In genomic region chr13:25192052-25192451, GRCh38 we compare ENCODE assay signal across 22 cellular contexts. TPM values are rescaled to one million over a fixed set of nuclear protein-coding genes. Genes with fewer than 3 reads are reported as not detected.
DNase-seq lines count a peak whose midpoint lies in the region; ATAC-seq and TF ChIP-seq lines count a peak whose summit lies in the region.
"Had no signal": no experiment of that assay in that cellular context is flagged by ENCODE, and none has a peak within 500 bp of the region (broad histone marks: within the 10 kb centered on the region; RNA-seq: fewer than 3 reads in every experiment).

No MANE protein-coding gene starts in this region.

- no peak for TF ChIP-seq CTCF in WERI-Rb-1 (IDR thresholded peaks at IDR 0.05; ENCODE audit: low read depth, low read length)
- no peak for TF ChIP-seq CTCF in dorsolateral prefrontal cortex (IDR thresholded peaks at IDR 0.05 in 54 of 56, conservative IDR thresholded peaks at IDR 0.05 in 2 of 56; ENCODE audit: low read depth in 1 of 56, partially characterized antibody in 56 of 56)

- H3K4me3 ChIP-seq in WERI-Rb-1 (ENCODE audit: low read depth, low read length) (no peak overlapping the region), dorsolateral prefrontal cortex (peak overlapping the region in 36 of 59 donors; percentile 1 to 45 (median 24))
- no peak overlapping the region for H3K4me3 ChIP-seq in effector memory CD4-positive, alpha-beta T cell (ENCODE audit: insufficient read depth, low read depth, low read length, poor library complexity, severe bottlenecking)

- peaks cover 19% of the 10 kb centered on the region for H3K9me3 ChIP-seq in WERI-Rb-1 (ENCODE audit: severe bottlenecking)
- no peaks in the 10 kb centered on the region for H3K9me3 ChIP-seq in effector memory CD4-positive, alpha-beta T cell (ENCODE audit: control insufficient read depth, low read length)
- H3K9me3 ChIP-seq: BE2C had no signal

- H3K27me3 ChIP-seq in WERI-Rb-1 (ENCODE audit: insufficient read depth, low read depth, severe bottlenecking), result no peaks in the 10 kb centered on the region
- H3K27me3 ChIP-seq in dorsolateral prefrontal cortex, result peaks cover 0 to 8% (median 0%) of the 10 kb centered on the region in 45 donors
- H3K27me3 ChIP-seq in effector memory CD4-positive, alpha-beta T cell (replicated peaks; ENCODE audit: control insufficient read depth, insufficient read depth, low read length, poor library complexity, severe bottlenecking), result peaks cover 9% of the 10 kb centered on the region

- intact Hi-C loops in dorsolateral prefrontal cortex (cut with DNase I), result loop anchor here (2.0 to 10.0 kb wide), 3 partner anchors 21 to 93 kb away; partner anchors contain the start of gene MTMR6 (in 1 of the 2)

- H3K36me3 ChIP-seq in WERI-Rb-1, result peaks cover 9% of the 10 kb centered on the region
- H3K36me3 ChIP-seq in effector memory CD4-positive, alpha-beta T cell (ENCODE audit: control insufficient read depth, insufficient read depth, low read length), result no peaks in the 10 kb centered on the region
- H3K36me3 ChIP-seq: BE2C had no signal

- no peak for DNase-seq in WERI-Rb-1
- no peak for DNase-seq in dorsolateral prefrontal cortex
- peak; percentile 32 for DNase-seq in midbrain (lab: John Stamatoyannopoulos, UW)
- peak; percentile 68 for DNase-seq in superior temporal gyrus (ENCODE audit: extremely low spot score)
- no peak for DNase-seq in activated gamma-delta T cell treated with Interleukin-2 at 50 U/mL for 16 hours
- no peak for DNase-seq in epidermal melanocyte (ENCODE audit: insufficient read length, low spot score)
- DNase-seq in effector memory CD4-positive, alpha-beta T cell, result no peak
- DNase-seq: BE2C; CD4-positive, CD25-positive, alpha-beta regulatory T cell; CD8-positive, alpha-beta memory T cell; COR-L47; DMS 273 treated with DMSO at 0.1 percent for 48 hours; DMS53; DND-41; EL; GOT3; H7; HFFc6 had no signal

- ATAC-seq in GM19023 (IDR thresholded peaks at IDR 0.05; ENCODE audit: unreplicated experiment), result no peak
- ATAC-seq: HCT116 had no signal

- H3K27ac ChIP-seq in WERI-Rb-1, result peak overlapping the region; percentile 90
- peak overlapping the region; percentile 76 to 100 (median 98) for H3K27ac ChIP-seq in dorsolateral prefrontal cortex
- no peak overlapping the region for H3K27ac ChIP-seq in effector memory CD4-positive, alpha-beta T cell (ENCODE audit: insufficient read depth, low read length, poor library complexity, severe bottlenecking)

- H3K4me1 ChIP-seq in effector memory CD4-positive, alpha-beta T cell (ENCODE audit: control insufficient read depth, insufficient read depth, low read length, poor library complexity, severe bottlenecking), result no peaks in the 10 kb centered on the region
- H3K4me1 ChIP-seq: BE2C had no signal

RNA-seq across cellular contexts. Expression of gene AMER2, which starts 20.0 kb away (rescaled TPM):
- 100 to 1,000 TPM in 86 of 120 experiments, 10 to 100 TPM in 34; 44.5 to 389 (median 125) TPM for total RNA-seq in dorsolateral prefrontal cortex
- total RNA-seq: A172; CD4-positive, CD25-positive, alpha-beta regulatory T cell; CD8-positive, alpha-beta memory T cell; HFFc6; HT-29 had no signal

Comparison
In these comparisons a context has a peak if more than half of its experiments do, and no peak if none do; other contexts are left out.
1. DNase-seq: peak in midbrain (single experiment) and superior temporal gyrus (single experiment); none in WERI-Rb-1 (single experiment), dorsolateral prefrontal cortex (0 of 10), activated gamma-delta T cell treated with Interleukin-2 at 50 U/mL for 16 hours (single experiment), epidermal melanocyte (single experiment) and effector memory CD4-positive, alpha-beta T cell (0 of 3).
2. H3K4me3 ChIP-seq: peak in dorsolateral prefrontal cortex (36 of 59); none in WERI-Rb-1 (single experiment) and effector memory CD4-positive, alpha-beta T cell (single experiment).